ENCODE assay signal across 16 cellular contexts in the genomic region with DNA sequence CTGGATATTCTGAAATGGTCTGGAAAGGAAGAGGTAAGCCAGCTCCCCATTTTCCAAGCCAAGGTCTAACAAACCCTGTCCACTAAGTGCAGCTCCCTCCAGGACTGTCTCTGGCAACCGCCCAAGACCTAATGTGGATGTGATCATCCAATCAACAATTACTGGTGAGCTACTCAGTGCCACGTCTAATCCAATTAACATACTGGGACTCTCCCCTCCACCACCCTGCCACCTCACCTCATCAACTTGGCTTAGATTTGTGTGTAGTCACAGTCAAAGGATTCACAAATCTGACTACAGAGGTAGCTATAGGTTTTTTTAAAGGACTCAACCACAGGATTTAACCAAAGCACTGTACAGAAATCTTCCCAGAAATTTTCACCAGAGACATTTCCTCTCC. TPM values are rescaled to one million over a fixed set of nuclear protein-coding genes. Genes with fewer than 3 reads are reported as not detected.
DNase-seq lines count a peak whose midpoint lies in the region; ATAC-seq and TF ChIP-seq lines count a peak whose summit lies in the region.
"Had no signal": no experiment of that assay in that cellular context is flagged by ENCODE, and none has a peak within 500 bp of the region (broad histone marks: within the 10 kb centered on the region; RNA-seq: fewer than 3 reads in every experiment).

No MANE protein-coding gene starts in this region.

- no peak overlapping the region for H3K27ac ChIP-seq in ascending aorta
- H3K27ac ChIP-seq: gastrocnemius medialis had no signal

- no peaks in the 10 kb centered on the region for H3K9me3 ChIP-seq in ascending aorta
- H3K9me3 ChIP-seq: gastrocnemius medialis had no signal

- H3K27me3 ChIP-seq in ascending aorta = no peaks in the 10 kb centered on the region
- H3K27me3 ChIP-seq: gastrocnemius medialis had no signal

- H3K4me1 ChIP-seq in ascending aorta = peaks cover 8 to 29% of the 10 kb centered on the region in 2 donors

- ATAC-seq in HG03378 (IDR thresholded peaks at IDR 0.05; ENCODE audit: unreplicated experiment) = no peak
- ATAC-seq in HG03520 (IDR thresholded peaks at IDR 0.05; ENCODE audit: unreplicated experiment) = no peak
- ATAC-seq: gastrocnemius medialis had no signal

- DNase-seq in M059J (ENCODE audit: low read depth) = peak; percentile 72
- peak; percentile 71 for DNase-seq in NCI-H2107 (lab: John Stamatoyannopoulos, UW)
- peak; percentile 37 for DNase-seq in RKO (ENCODE audit: low spot score)
- peak; percentile 41 for DNase-seq in kidney tubule cell (ENCODE audit: low spot score)
- no peak for DNase-seq in NCI-H1048 (lab: John Stamatoyannopoulos, UW)
- no peak for DNase-seq in ascending aorta (ENCODE audit: low spot score in 2 of 2)
- DNase-seq: activated naive CD4-positive, alpha-beta T cell treated with anti-CD3 and anti-CD28 coated beads, Interleukin-2, amount 10 ng/mL, durations not matched to agents 7 days and 5 days; C1 segment of cervical spinal cord; effector CD8-positive, alpha-beta T cell; gastrocnemius medialis; stimulated activated CD4-positive, alpha-beta T cell treated with anti-CD3 and anti-CD28 coated beads, Interleukin-4, amount 100 ng/mL, for 24 hours; trophoblast cell had no signal

- intact Hi-C loops in ascending aorta (cut with DNase I) = loop anchor here (5.0 kb wide), 1 partner anchor 461 kb away; a partner anchor contains a TSS

- TF ChIP-seq CTCF in ascending aorta (IDR thresholded peaks at IDR 0.05) = no peak

- no peak overlapping the region for H3K4me3 ChIP-seq in ascending aorta
- H3K4me3 ChIP-seq: gastrocnemius medialis, lung had no signal

- no peaks in the 10 kb centered on the region for H3K36me3 ChIP-seq in ascending aorta
- H3K36me3 ChIP-seq: gastrocnemius medialis had no signal

RNA-seq across cellular contexts. Expression of a gene that starts 25.4 kb away (rescaled TPM):
- total RNA-seq in M059J (2014; rRNA removed; shearing (Covaris generic)) = not detected in 2 replicates
- total RNA-seq in ascending aorta = not detected
- total RNA-seq: gastrocnemius medialis; lung; T-helper 1 cell treated with Interleukin-12 subunit alpha and Interleukin-12 subunit beta and Interleukin-4 antibody, amounts not matched to agents 30 ng/mL and 1 ng/mL, for 36 hours had no signal

RNA-seq across cellular contexts. Expression of a gene that starts 49.9 kb away (rescaled TPM):
- total RNA-seq in M059J (2014; rRNA removed; shearing (Covaris generic)) = 526 and 547 TPM in 2 replicates
- 336 TPM for total RNA-seq in ascending aorta

RNA-seq across cellular contexts. Expression of a gene that starts 54.9 kb away (rescaled TPM):
- total RNA-seq in M059J (2014; rRNA removed; shearing (Covaris generic)) = not detected in 2 replicates
- total RNA-seq in ascending aorta = not detected
- total RNA-seq: gastrocnemius medialis had no signal

RNA-seq across cellular contexts. Expression of a gene that starts 59.7 kb away (rescaled TPM):
- 2.9 and 12.3 TPM in 2 replicates for total RNA-seq in M059J (2014; rRNA removed; shearing (Covaris generic))
- 690 TPM for total RNA-seq in ascending aorta

Comparison
In these comparisons a context has a peak if more than half of its experiments do, and no peak if none do; other contexts are left out.
1. DNase-seq: peak in M059J (single experiment), NCI-H2107 (single experiment), RKO (single experiment) and kidney tubule cell (single experiment); none in NCI-H1048 (single experiment) and ascending aorta (0 of 2).